Comparison of ENCODE assay signal across 8 cellular contexts in genomic region chr14:71322660-71323250, GRCh38. TPM values are rescaled to one million over a fixed set of nuclear protein-coding genes. Genes with fewer than 3 reads are reported as not detected.
DNase-seq lines count a peak whose midpoint lies in the region; ATAC-seq and TF ChIP-seq lines count a peak whose summit lies in the region.

No MANE protein-coding gene starts in this region.

- WGBS in HUES64: 52% methylated on average over 2 of the region's 2 CpGs

- no peak overlapping the region for H3K9ac ChIP-seq in HUES64 (ENCODE audit: low read depth, low read length)

- H3K9me3 ChIP-seq in HUES64 (ENCODE audit: insufficient read depth, low read depth, low read length): no peaks in the 10 kb centered on the region

- ATAC-seq in HG03045 (IDR thresholded peaks at IDR 0.05; ENCODE audit: unreplicated experiment): no peak

- DNase-seq in NCI-H2171 treated with DMSO at 0.1 percent for 48 hours (lab: John Stamatoyannopoulos, UW) (peak; percentile 25), NCI-H2171 (lab: John Stamatoyannopoulos, UW) (no peak), fibroblast of the conjunctiva (ENCODE audit: low read depth) (peak; percentile 68), renal cortical epithelial cell (ENCODE audit: low read depth) (peak; percentile 66), HuH-7.5 (ENCODE audit: low spot score) (no peak)

- H3K27me3 ChIP-seq in HUES64 (ENCODE audit: insufficient read depth, low read length): no peaks in the 10 kb centered on the region

- TF ChIP-seq CTCF in WI38 (IDR thresholded peaks at IDR 0.05; ENCODE audit: low read depth, low read length): peak; percentile 29

- H3K36me3 ChIP-seq in HUES64 (ENCODE audit: insufficient read depth, low read length): no peaks in the 10 kb centered on the region

- peaks cover 49% of the 10 kb centered on the region for H3K4me1 ChIP-seq in HUES64 (ENCODE audit: insufficient read depth, low read length)

- H3K4me3 ChIP-seq in HUES64 (ENCODE audit: low read length): peak overlapping the region; percentile 71
- peak overlapping the region; percentile 97 for H3K4me3 ChIP-seq in WI38 (ENCODE audit: low read depth, low read length)

- H3K27ac ChIP-seq in HUES64 (ENCODE audit: low read depth, low read length): no peak overlapping the region

RNA-seq across cellular contexts. Expression of gene SIPA1L1, which starts 2.5 kb away (rescaled TPM):
- polyA plus RNA-seq in HUES64 (2013, experiment 1 of 2): 47.6 TPM
- 47.1 TPM for polyA plus RNA-seq in HUES64 (2013, experiment 2 of 2)
- 31.3 and 45.0 TPM in 2 replicates for total RNA-seq in renal cortical epithelial cell

Comparison
In these comparisons a context has a peak if more than half of its experiments do, and no peak if none do; other contexts are left out.
1. DNase-seq: peak in NCI-H2171 treated with DMSO at 0.1 percent for 48 hours (single experiment), fibroblast of the conjunctiva (single experiment) and renal cortical epithelial cell (single experiment); none in NCI-H2171 (single experiment) and HuH-7.5 (single experiment).